In genomic region chr11:124115782-124116616, GRCh38 we compare ENCODE assay signal across 8 cellular contexts. TPM values are rescaled to one million over a fixed set of nuclear protein-coding genes. Genes with fewer than 3 reads are reported as not detected.
DNase-seq lines count a peak whose midpoint lies in the region; ATAC-seq, FAIRE-seq and TF ChIP-seq lines count a peak whose summit lies in the region.

No MANE protein-coding gene starts in this region.

- H3K4me3 ChIP-seq in HUES6 (ENCODE audit: low read depth, low read length) (peak overlapping the region; percentile 74), bronchial epithelial cell (ENCODE audit: low read depth, low read length) (peak overlapping the region; percentile 51), liver (ENCODE audit: low read depth in 1 of 3, low read length in 3 of 3) (peak overlapping the region; percentile 55 to 91 (median 73)), testis (peak overlapping the region; percentile 39 to 58)

- H3K9ac ChIP-seq in HUES6 (ENCODE audit: low read length) (peak overlapping the region; percentile 62), liver (ENCODE audit: low read depth in 1 of 2, low read length in 2 of 2) (peak overlapping the region; percentile 67 to 78)

- H3K27me3 ChIP-seq in HUES6 (ENCODE audit: control insufficient read depth, insufficient read depth, low read length) (no peaks in the 10 kb centered on the region), bronchial epithelial cell (ENCODE audit: control insufficient read depth, insufficient read depth, low read length) (no peaks in the 10 kb centered on the region), liver (ENCODE audit: control insufficient read depth in 4 of 4, insufficient read depth in 4 of 4, low read length in 3 of 4) (no peaks in the 10 kb centered on the region), testis (no peaks in the 10 kb centered on the region)

- H3K36me3 ChIP-seq in HUES6 (ENCODE audit: control insufficient read depth, insufficient read depth, low read length) (peaks cover 40% of the 10 kb centered on the region), bronchial epithelial cell (ENCODE audit: control insufficient read depth, insufficient read depth, low read length) (peaks cover 5% of the 10 kb centered on the region), liver (ENCODE audit: control insufficient read depth in 4 of 4, insufficient read depth in 3 of 4, low read depth in 1 of 4, low read length in 3 of 4) (peaks cover 0 to 10% (median 5%) of the 10 kb centered on the region in 4 donors), testis (ENCODE audit: low read depth, missing control alignments) (no peaks in the 10 kb centered on the region)

- TF ChIP-seq RAD21 in liver (IDR thresholded peaks at IDR 0.05) = no peak

- WGBS in liver = 35% methylated on average over 12 of the region's 12 CpGs
- 35 to 38% methylated on average over 11 to 12 of the region's 12 CpGs for WGBS in testis, 2 donors

- ATAC-seq in GM19328 (IDR thresholded peaks at IDR 0.05; ENCODE audit: unreplicated experiment) = peak; percentile 27

- peak; percentile 27 for DNase-seq in bronchial epithelial cell (ENCODE audit: low read depth)
- no peak for DNase-seq in testis
- DNase-seq in NCI-H1092 treated with DMSO at 0.1 percent for 48 hours (lab: John Stamatoyannopoulos, UW) = no peak
- no peak for DNase-seq in NCI-H187 treated with DMSO at 0.1 percent for 48 hours (lab: John Stamatoyannopoulos, UW)
- DNase-seq in stimulated activated CD4-positive, alpha-beta T cell treated with anti-CD3 and anti-CD28 coated beads, Interleukin-4, amount 100 ng/mL, for 24 hours = no peak

- H3K9me3 ChIP-seq in HUES6 (ENCODE audit: control insufficient read depth, insufficient read depth, low read depth, low read length) (no peaks in the 10 kb centered on the region), liver (ENCODE audit: control insufficient read depth in 4 of 4, low read length in 3 of 4) (no peaks in the 10 kb centered on the region), testis (no peaks in the 10 kb centered on the region)

- H3K27ac ChIP-seq in HUES6 (ENCODE audit: low read depth, low read length) = no peak overlapping the region
- H3K27ac ChIP-seq in liver (ENCODE audit: low read depth in 1 of 2, low read length in 2 of 2) = peak overlapping the region in 1 of 2 donors; percentile 40
- no peak overlapping the region for H3K27ac ChIP-seq in testis

- intact Hi-C loops in testis (cut with DNase I; ENCODE audit: low total_unique reads) = no loop called here

- FAIRE-seq in bronchial epithelial cell (lab: Jason Lieb, UNC) = no peak

- TF ChIP-seq CTCF in bronchial epithelial cell (IDR thresholded peaks at IDR 0.05; ENCODE audit: insufficient read depth, low read length, severe bottlenecking) = no peak
- no peak for TF ChIP-seq CTCF in liver (IDR thresholded peaks at IDR 0.05; ENCODE audit: low read depth, low read length, missing input control)
- TF ChIP-seq CTCF in testis (IDR thresholded peaks at IDR 0.05) = no peak

- H3K4me1 ChIP-seq in HUES6 (ENCODE audit: control insufficient read depth, insufficient read depth, low read length) (peaks cover 16% of the 10 kb centered on the region), liver (ENCODE audit: control insufficient read depth in 4 of 4, insufficient read depth in 4 of 4, low read length in 3 of 4) (peaks cover 0 to 8% (median 3%) of the 10 kb centered on the region in 4 donors), testis (peaks cover 6% of the 10 kb centered on the region)

- no peak for TF ChIP-seq POLR2A in testis (IDR thresholded peaks at IDR 0.05)

TF ChIP-seq in liver, 16 proteins besides CTCF, POLR2A, EP300 and RAD21:
- TF ChIP-seq, protein P1, sequence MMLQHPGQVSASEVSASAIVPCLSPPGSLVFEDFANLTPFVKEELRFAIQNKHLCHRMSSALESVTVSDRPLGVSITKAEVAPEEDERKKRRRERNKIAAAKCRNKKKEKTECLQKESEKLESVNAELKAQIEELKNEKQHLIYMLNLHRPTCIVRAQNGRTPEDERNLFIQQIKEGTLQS (IDR thresholded peaks at IDR 0.05) = no peak
- no peak for TF ChIP-seq SP1 (IDR thresholded peaks at IDR 0.05)

RNA-seq across cellular contexts. Expression of gene VWA5A, which starts 0.7 kb away (rescaled TPM):
- total RNA-seq in bronchial epithelial cell (5.3 and 18.8 TPM in 2 replicates), liver (1 to 10 TPM; 2.3 to 5.7 TPM), testis (10 to 100 TPM; 26.6 to 31.3 TPM)
- polyA plus RNA-seq in liver (1 to 10 TPM; 3.4 to 4.0 TPM), testis (ENCODE audit: insufficient read depth, low read depth, low replicate concordance) (28.3 TPM)
